ENCODE assay signal across 8 cellular contexts in genomic region chr2:152097291-152098032, GRCh38. TPM values are rescaled to one million over a fixed set of nuclear protein-coding genes. Genes with fewer than 3 reads are reported as not detected.
A peak's percentile ranks its signal among the peaks of the same experiment; 100 is the strongest.
DNase-seq lines count a peak whose midpoint lies in the region; ATAC-seq, FAIRE-seq and TF ChIP-seq lines count a peak whose summit lies in the region.
"Had no signal": no experiment of that assay in that cellular context is flagged by ENCODE, and none has a peak within 500 bp of the region (broad histone marks: within the 10 kb centered on the region; RNA-seq: fewer than 3 reads in every experiment).

No MANE protein-coding gene starts in this region.

- no peak overlapping the region for H2BK15ac ChIP-seq in mesendoderm (replicated peaks; ENCODE audit: low read depth)

- H2BK5ac ChIP-seq in mesendoderm (ENCODE audit: low read length) = no peak overlapping the region

- no peak overlapping the region for H3K4me3 ChIP-seq in mesendoderm (ENCODE audit: low read length)

- TF ChIP-seq POLR2A in GM12891 (IDR thresholded peaks at IDR 0.05; ENCODE audit: low read depth, low read length) = no peak

- DNase-seq in GM12891 (ENCODE audit: insufficient read length, low spot score) (peak; percentile 7), M059J (ENCODE audit: low read depth) (peak; percentile 43), dedifferentiated amniotic fluid mesenchymal stem cell (ENCODE audit: extremely low spot score) (peak; percentile 49), mesendoderm (peak; percentile 23), urothelium cell line (ENCODE audit: low spot score) (peak; percentile 29), NCI-H2107 treated with DMSO at 0.1 percent for 48 hours (lab: John Stamatoyannopoulos, UW; ENCODE audit: unreplicated experiment) (no peak)

- no peak overlapping the region for H3K27ac ChIP-seq in mesendoderm (ENCODE audit: low read depth, low read length)
- H3K27ac ChIP-seq: VCaP had no signal

- no CpG with 5 or more reads among the region's 22 CpGs for WGBS in mesendoderm (ENCODE audit: extremely low coverage, insufficient coverage, low lambda C conversion rate)

- H4K8ac ChIP-seq in mesendoderm (ENCODE audit: low read depth, low read length) = no peak overlapping the region

- H3K23ac ChIP-seq in mesendoderm (ENCODE audit: low read length) = peak overlapping the region; percentile 24

- no peak overlapping the region for H3K56ac ChIP-seq in mesendoderm (ENCODE audit: low read length)

- H2AK5ac ChIP-seq in mesendoderm (ENCODE audit: low read length) = no peak overlapping the region

- no peak overlapping the region for H3K9ac ChIP-seq in mesendoderm (ENCODE audit: low read length)

- H3K4ac ChIP-seq in mesendoderm (ENCODE audit: low read depth, low read length) = no peak overlapping the region

- no peak overlapping the region for H4K5ac ChIP-seq in mesendoderm (ENCODE audit: low read length)

- peaks cover 4% of the 10 kb centered on the region for H3K4me1 ChIP-seq in mesendoderm (ENCODE audit: control insufficient read depth, low read depth, low read length)

- H3K4me2 ChIP-seq in mesendoderm (ENCODE audit: low read length) = peak overlapping the region; percentile 30

- no peak overlapping the region for H2BK120ac ChIP-seq in mesendoderm (ENCODE audit: low read depth, low read length)

- H3K79me2 ChIP-seq in mesendoderm (ENCODE audit: control insufficient read depth, insufficient read depth, low read length) = no peaks in the 10 kb centered on the region

- no peak for ATAC-seq in GM19023 (IDR thresholded peaks at IDR 0.05; ENCODE audit: unreplicated experiment)

- H3K79me1 ChIP-seq in mesendoderm (ENCODE audit: low read length) = no peaks in the 10 kb centered on the region

- H3K18ac ChIP-seq in mesendoderm (ENCODE audit: low read length) = no peak overlapping the region

- H3K36me3 ChIP-seq in mesendoderm (ENCODE audit: control insufficient read depth, insufficient read depth, low read length) = no peaks in the 10 kb centered on the region

- FAIRE-seq in GM12891 (lab: Jason Lieb, UNC) = peak; percentile 68
- FAIRE-seq in urothelium cell line (lab: Jason Lieb, UNC) = no peak

- H3K27me3 ChIP-seq in mesendoderm (ENCODE audit: insufficient read depth, low read length, poor library complexity) = peaks cover 31% of the 10 kb centered on the region

TF ChIP-seq in GM12891, 5 proteins besides CTCF, POLR2A, EP300 and RAD21:
- TF ChIP-seq POU2F2 (IDR thresholded peaks at IDR 0.05; ENCODE audit: low read depth, low read length) (peak; percentile 20; the same call in 1 of the 2 replicates), SPI1 (IDR thresholded peaks at IDR 0.05; ENCODE audit: low read depth, low read length) (no peak), TAF1 (IDR thresholded peaks at IDR 0.05; ENCODE audit: low read depth, low read length) (no peak), POLR2AphosphoS5 (IDR thresholded peaks at IDR 0.05; ENCODE audit: low read depth, low read length) (no peak), PAX5 (IDR thresholded peaks at IDR 0.05; ENCODE audit: insufficient read depth, low read length, severe bottlenecking) (no peak)

RNA-seq across cellular contexts. Expression of gene CACNB4, which starts 1.4 kb away (rescaled TPM):
- 5.7 TPM for polyA plus RNA-seq in GM12891 (2012; ENCODE audit: low read depth, missing spikeins)
- total RNA-seq in M059J (2014; rRNA removed; shearing (Covaris generic)) = 0.12 TPM in 1 of 2 replicates, not detected in the other
- 0.66 TPM for polyA plus RNA-seq in mesendoderm (2013, experiment 1 of 2)
- 0.77 TPM for polyA plus RNA-seq in mesendoderm (2013, experiment 2 of 2)
